ENCODE assay signal across 25 cellular contexts in the genomic region with DNA sequence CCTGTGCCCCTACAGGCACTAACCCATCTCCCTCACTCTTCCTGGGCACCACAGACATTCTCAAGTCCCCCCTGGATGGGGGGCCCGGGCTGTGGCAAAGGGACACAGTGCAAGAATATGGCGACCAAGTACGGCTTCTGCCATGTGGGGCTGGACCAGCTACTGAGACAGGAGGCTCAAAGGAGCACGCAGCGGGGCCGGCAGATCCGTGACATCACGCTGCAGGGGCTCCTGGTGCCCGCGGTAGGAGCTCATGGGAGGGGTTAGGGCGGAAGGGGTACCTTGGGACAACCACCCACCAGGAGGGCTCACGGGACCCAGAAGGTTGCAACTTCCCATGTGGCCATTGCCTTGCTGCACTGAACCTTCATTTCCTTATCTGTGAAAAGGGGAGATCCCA.
"Had no signal": no experiment of that assay in that cellular context is flagged by ENCODE, and none has a peak within 500 bp of the region (broad histone marks: within the 10 kb centered on the region; RNA-seq: fewer than 3 reads in every experiment).

No MANE protein-coding gene starts in this region.

- H3K27ac Mint-ChIP-seq: immature natural killer cell; naive thymus-derived CD4-positive, alpha-beta T cell had no signal

- H2AFZ ChIP-seq: hepatocyte had no signal

- H3K27me3 ChIP-seq: dorsolateral prefrontal cortex, esophagus muscularis mucosa, foreskin keratinocyte, gastroesophageal sphincter, heart left ventricle, hepatocyte had no signal

- H3K4me3 Mint-ChIP-seq: immature natural killer cell had no signal

- H3K36me3 ChIP-seq: lower lobe of right lung had no signal

- FAIRE-seq: colon, endothelial cell of umbilical vein, frontal cortex, kidney had no signal

- H3K9me3 Mint-ChIP-seq: immature natural killer cell; naive thymus-derived CD4-positive, alpha-beta T cell had no signal

- DNase-seq: dermis blood vessel endothelial cell; dorsolateral prefrontal cortex; effector CD4-positive, alpha-beta T cell; effector memory CD4-positive, alpha-beta T cell; foreskin keratinocyte; heart left ventricle; hypothalamus; immature natural killer cell; islet precursor cell; kidney; kidney glomerular epithelial cell; left colon; left ventricle myocardium inferior; lower lobe of right lung; mesendoderm; midbrain; naive thymus-derived CD4-positive, alpha-beta T cell had no signal

- H3K36me3 Mint-ChIP-seq: immature natural killer cell had no signal

- H3K4me2 ChIP-seq: hepatocyte had no signal

- ATAC-seq: foreskin keratinocyte; gastroesophageal sphincter; heart left ventricle; left colon; left lobe of liver; lower lobe of right lung; naive thymus-derived CD4-positive, alpha-beta T cell had no signal

- H3K27me3 Mint-ChIP-seq: naive thymus-derived CD4-positive, alpha-beta T cell had no signal

- H3K9me3 ChIP-seq: esophagus muscularis mucosa, gastroesophageal sphincter, heart left ventricle, left ventricle myocardium inferior, lower lobe of right lung had no signal

- H3K27ac ChIP-seq: coronary artery, dorsolateral prefrontal cortex, esophagus muscularis mucosa, foreskin keratinocyte, gastroesophageal sphincter, heart left ventricle, hepatocyte, left ventricle myocardium inferior, lower lobe of right lung had no signal

- H3K4me3 ChIP-seq: coronary artery, dorsolateral prefrontal cortex, esophagus muscularis mucosa, gastroesophageal sphincter, heart left ventricle, hepatocyte, left ventricle myocardium inferior, lower lobe of right lung had no signal
